In genomic region chr16:5071681-5072333, GRCh38 we compare ENCODE assay signal across 8 cellular contexts. TPM values are rescaled to one million over a fixed set of nuclear protein-coding genes. Genes with fewer than 3 reads are reported as not detected.
DNase-seq lines count a peak whose midpoint lies in the region; FAIRE-seq and TF ChIP-seq lines count a peak whose summit lies in the region.

Gene ALG1 (plus strand): TSS chr16:5071843. CDS start chr16:5071850, 7 bp downstream.

- peaks cover 4% of the 10 kb centered on the region; the same call in 1 of the 2 replicates for H3K4me1 ChIP-seq in ES-I3 (ENCODE audit: insufficient read depth, low read length)
- peaks cover 15% of the 10 kb centered on the region for H3K4me1 ChIP-seq in SJSA1 (replicated peaks)
- peaks cover 14 to 18% of the 10 kb centered on the region in 2 experiments for H3K4me1 ChIP-seq in neutrophil (ENCODE audit: control insufficient read depth in 1 of 2, insufficient read depth in 1 of 2, low read depth in 1 of 2, low read length in 1 of 2)

- H3K9ac ChIP-seq in ES-I3 (ENCODE audit: low read depth, low read length): peak within 1 kb of the TSS; percentile 72

- H3K36me3 ChIP-seq in ES-I3 (ENCODE audit: insufficient read depth, low read length) (0 out of 2 replicates have a peak, but pooled peaks cover 7% of the 10 kb centered on the region), SJSA1 (peaks cover 31% of the 10 kb centered on the region), neutrophil (peaks cover 13% of the 10 kb centered on the region)

- FAIRE-seq in H54 (lab: Jason Lieb, UNC) (no peak), frontal cortex (lab: Jason Lieb, UNC) (no peak)

- H3K27ac ChIP-seq in SJSA1 (peak within 1 kb of the TSS; percentile 16), neutrophil (peak within 1 kb of the TSS; percentile 69), substantia nigra (ENCODE audit: low read depth, low read length, poor library complexity, severe bottlenecking) (peak within 1 kb of the TSS; percentile 89)

- H3K4me3 ChIP-seq in SJSA1 (peak within 1 kb of the TSS; percentile 77), neutrophil (ENCODE audit: low read depth in 1 of 2, low read length in 1 of 2) (peak within 1 kb of the TSS; percentile 73 to 75)

- H3K9me3 ChIP-seq in ES-I3 (ENCODE audit: control insufficient read depth, insufficient read depth, low read length) (no peaks in the 10 kb centered on the region), SJSA1 (replicated peaks) (no peaks in the 10 kb centered on the region), neutrophil (no peaks in the 10 kb centered on the region)

- peak; percentile 98 for TF ChIP-seq POLR2A in H54 (IDR thresholded peaks at IDR 0.05; ENCODE audit: low read depth, low read length)

- no peak for TF ChIP-seq CTCF in neutrophil (IDR thresholded peaks at IDR 0.05)

- DNase-seq in H54 (ENCODE audit: insufficient read length, low spot score): peak; percentile 90
- DNase-seq in LoVo (ENCODE audit: low spot score): peak; percentile 88
- DNase-seq in SJSA1 (ENCODE audit: low read depth in 1 of 2, low spot score in 2 of 2): peak; percentile 84 to 89
- DNase-seq in activated naive CD4-positive, alpha-beta T cell (lab: John Stamatoyannopoulos, UW): peak; percentile 70 to 85 (median 76)
- peak; percentile 83 to 90 for DNase-seq in frontal cortex (ENCODE audit: low spot score in 2 of 2)
- peak in 48 of 49 donors; percentile 39 to 91 (median 80) for DNase-seq in substantia nigra (lab: John Stamatoyannopoulos, UW)

- H3K27me3 ChIP-seq in SJSA1 (replicated peaks): peaks cover 14% of the 10 kb centered on the region; the same call in 1 of the 2 replicates
- H3K27me3 ChIP-seq in neutrophil: peaks cover 6% of the 10 kb centered on the region

RNA-seq across cellular contexts. Expression of gene ALG1, which starts in this region (rescaled TPM):
- total RNA-seq in SJSA1 (2014; rRNA removed; shearing (Covaris generic)): 22.2 and 38.5 TPM in 2 replicates
- 11.4 TPM for total RNA-seq in frontal cortex

Comparison
In these comparisons a context has a peak if more than half of its experiments do, and no peak if none do; other contexts are left out.
1. Peak in every context shown above with its lines: DNase-seq, H3K4me3 ChIP-seq and H3K27ac ChIP-seq.
2. H3K27ac ChIP-seq: peak in every context shown above with its lines; median percentile 89 in substantia nigra; 69 in neutrophil; 16 in SJSA1.